31 cellular contexts compared by ENCODE assay signal in the genomic region with DNA sequence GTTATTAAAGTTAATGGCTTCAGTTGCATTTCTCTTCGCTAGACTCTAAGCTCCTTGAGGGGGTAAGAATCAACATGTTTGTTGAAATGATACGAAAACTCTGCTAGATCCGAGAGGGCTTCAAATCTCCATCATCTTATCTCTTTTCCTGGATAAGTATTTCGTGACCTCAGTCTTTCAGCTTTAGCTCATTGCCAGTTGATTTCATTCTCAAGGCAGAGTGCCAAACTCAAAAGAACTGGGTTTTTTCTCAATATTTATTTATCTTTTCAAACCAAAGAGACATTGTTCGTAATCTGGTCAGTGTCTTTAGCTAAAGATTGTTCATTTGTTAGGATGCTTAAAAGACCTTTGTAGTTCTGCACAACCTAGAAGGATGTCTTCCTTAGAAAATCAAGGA.
A peak's percentile ranks its signal among the peaks of the same experiment; 100 is the strongest.
DNase-seq lines count a peak whose midpoint lies in the region; ATAC-seq, FAIRE-seq and TF ChIP-seq lines count a peak whose summit lies in the region.
"Had no signal": no experiment of that assay in that cellular context is flagged by ENCODE, and none has a peak within 500 bp of the region (broad histone marks: within the 10 kb centered on the region; RNA-seq: fewer than 3 reads in every experiment).

No MANE protein-coding gene starts in this region.

- DNase-seq in activated CD4-positive, alpha-beta memory T cell treated with anti-CD3 and anti-CD28 coated beads for 36 hours = no peak
- DNase-seq in activated CD4-positive, alpha-beta memory T cell treated with anti-CD3 and anti-CD28 coated beads, Interleukin-2, amount 10 ng/mL, durations not matched to agents 7 days and 5 days = no peak
- DNase-seq in iris pigment epithelial cell (ENCODE audit: low read depth) (peak; percentile 63), tibial artery (no peak), SKM-1 treated with dmso at 0.1 percent for 144 hours (lab: John Stamatoyannopoulos, UW; ENCODE audit: unreplicated experiment) (no peak), frontal cortex (ENCODE audit: low spot score in 2 of 2) (no peak)
- DNase-seq: CD4-positive, alpha-beta T cell; endodermal cell; foreskin fibroblast; heart left ventricle; kidney; left ventricle myocardium superior; midbrain; naive thymus-derived CD4-positive, alpha-beta T cell; NCI-H1092; NCI-H1694; NCI-H2171; NCI-H510A; occipital lobe; psoas muscle; sigmoid colon; stimulated activated CD4-positive, alpha-beta T cell treated with anti-CD3 and anti-CD28 coated beads, Interleukin-4, amount 100 ng/mL, for 1 hour; trophoblast cell; WERI-Rb-1 had no signal

- intact Hi-C loops in activated CD4-positive, alpha-beta memory T cell treated with anti-CD3 and anti-CD28 coated beads for 36 hours (cut with micrococcal nuclease) = no loop called here
- intact Hi-C loops in tibial artery (cut with DNase I; ENCODE audit: low total_unique reads) = no loop called here

- no peaks in the 10 kb centered on the region for H3K27me3 ChIP-seq in OCI-LY1 (ENCODE audit: insufficient read depth, low read length)
- no peaks in the 10 kb centered on the region for H3K27me3 ChIP-seq in tibial artery
- H3K27me3 ChIP-seq: heart left ventricle, sigmoid colon had no signal

- peaks cover 74% of the 10 kb centered on the region for H3K36me3 Mint-ChIP-seq in activated CD4-positive, alpha-beta memory T cell treated with anti-CD3 and anti-CD28 coated beads for 36 hours
- peaks cover 82% of the 10 kb centered on the region for H3K36me3 Mint-ChIP-seq in activated CD4-positive, alpha-beta memory T cell treated with anti-CD3 and anti-CD28 coated beads, Interleukin-2, amount 10 ng/mL, durations not matched to agents 7 days and 5 days (ENCODE audit: low read depth)

- no peaks in the 10 kb centered on the region for H3K9me2 ChIP-seq in OCI-LY1 (ENCODE audit: low read depth, low read length)

- 0 out of 2 replicates have a peak, but pooled peaks cover 5% of the 10 kb centered on the region for H3K79me2 ChIP-seq in OCI-LY1 (ENCODE audit: insufficient read depth, low read length)

- no peaks in the 10 kb centered on the region for H3K9me3 ChIP-seq in OCI-LY1 (ENCODE audit: low read length)
- no peaks in the 10 kb centered on the region for H3K9me3 ChIP-seq in tibial artery
- H3K9me3 ChIP-seq: heart left ventricle, psoas muscle, sigmoid colon had no signal

- peaks cover 2% of the 10 kb centered on the region for H3K9me3 Mint-ChIP-seq in activated CD4-positive, alpha-beta memory T cell treated with anti-CD3 and anti-CD28 coated beads for 36 hours
- peaks cover 4% of the 10 kb centered on the region for H3K9me3 Mint-ChIP-seq in activated CD4-positive, alpha-beta memory T cell treated with anti-CD3 and anti-CD28 coated beads, Interleukin-2, amount 10 ng/mL, durations not matched to agents 7 days and 5 days
- H3K9me3 Mint-ChIP-seq: CD4-positive, alpha-beta T cell; central memory CD8-positive, alpha-beta T cell; dendritic cell treated with granulocyte-macrophage colony-stimulating factor and Interleukin-4, amounts not matched to agents 40 ng/mL and 50 ng/mL, for 4 days; endodermal cell; GM23338 had no signal

- CTCF ChIA-PET in activated CD4-positive, alpha-beta memory T cell treated with anti-CD3 and anti-CD28 coated beads for 36 hours (lab: Charles Lee) = interaction anchor here (0.7 to 1.1 kb wide), 2 partner anchors 29 to 1036 kb away, joined by 4 to 5 read pairs; no protein-coding TSS in a partner anchor
- CTCF ChIA-PET in activated CD4-positive, alpha-beta memory T cell treated with anti-CD3 and anti-CD28 coated beads, Interleukin-2, amount 10 ng/mL, durations not matched to agents 7 days and 5 days (lab: Charles Lee) = no interaction called here

- no peak for ATAC-seq in HG03571 (IDR thresholded peaks at IDR 0.05; ENCODE audit: unreplicated experiment)
- ATAC-seq: GM12878; GM23338; heart left ventricle; left ventricle myocardium superior; naive thymus-derived CD4-positive, alpha-beta T cell; psoas muscle had no signal

- no peak overlapping the region for H3K4me3 ChIP-seq in OCI-LY1 (ENCODE audit: low read depth, low read length, poor library complexity, severe bottlenecking)
- no peak overlapping the region for H3K4me3 ChIP-seq in tibial artery
- H3K4me3 ChIP-seq: GM12878, GM23338, heart left ventricle, psoas muscle, sigmoid colon had no signal

- H3K36me3 ChIP-seq in OCI-LY1 (ENCODE audit: insufficient read depth, low read length) (peaks cover 29% of the 10 kb centered on the region), tibial artery (no peaks in the 10 kb centered on the region)
- H3K36me3 ChIP-seq: sigmoid colon, WERI-Rb-1 had no signal

- H3K27me3 Mint-ChIP-seq in activated CD4-positive, alpha-beta memory T cell treated with anti-CD3 and anti-CD28 coated beads for 36 hours = no peaks in the 10 kb centered on the region
- no peaks in the 10 kb centered on the region for H3K27me3 Mint-ChIP-seq in activated CD4-positive, alpha-beta memory T cell treated with anti-CD3 and anti-CD28 coated beads, Interleukin-2, amount 10 ng/mL, durations not matched to agents 7 days and 5 days
- H3K27me3 Mint-ChIP-seq: CD4-positive, alpha-beta T cell; central memory CD8-positive, alpha-beta T cell; dendritic cell treated with granulocyte-macrophage colony-stimulating factor and Interleukin-4, amounts not matched to agents 40 ng/mL and 50 ng/mL, for 4 days; naive thymus-derived CD4-positive, alpha-beta T cell had no signal

- H3K27ac ChIP-seq in OCI-LY1 (ENCODE audit: low read depth, low read length, poor library complexity, severe bottlenecking) = peak overlapping the region; percentile 54
- peak overlapping the region; percentile 18 to 43 for H3K27ac ChIP-seq in tibial artery
- H3K27ac ChIP-seq: psoas muscle, WERI-Rb-1 had no signal

- H3F3A ChIP-seq in OCI-LY1 (ENCODE audit: insufficient read depth, low read length) = no peaks in the 10 kb centered on the region

- no peak overlapping the region for H3K4me3 Mint-ChIP-seq in activated CD4-positive, alpha-beta memory T cell treated with anti-CD3 and anti-CD28 coated beads for 36 hours
- no peak overlapping the region for H3K4me3 Mint-ChIP-seq in activated CD4-positive, alpha-beta memory T cell treated with anti-CD3 and anti-CD28 coated beads, Interleukin-2, amount 10 ng/mL, durations not matched to agents 7 days and 5 days
- H3K4me3 Mint-ChIP-seq: CD4-positive, alpha-beta T cell; central memory CD8-positive, alpha-beta T cell; dendritic cell treated with granulocyte-macrophage colony-stimulating factor and Interleukin-4, amounts not matched to agents 40 ng/mL and 50 ng/mL, for 4 days; endodermal cell; GM23338; naive thymus-derived CD4-positive, alpha-beta T cell had no signal

- no peak for FAIRE-seq in frontal cortex (lab: Jason Lieb, UNC)
- FAIRE-seq: A204.1, kidney had no signal

- H4K20me1 ChIP-seq in OCI-LY1 (ENCODE audit: insufficient read depth, low read length) = no peaks in the 10 kb centered on the region

- H3K4me2 ChIP-seq in OCI-LY1 (ENCODE audit: low read length) = no peak overlapping the region
- H3K4me2 ChIP-seq: GM23338 had no signal

- H3K4me1 ChIP-seq in OCI-LY1 (ENCODE audit: insufficient read depth, low read length, severe bottlenecking) = peaks cover 49% of the 10 kb centered on the region
- H3K4me1 ChIP-seq in tibial artery = peaks cover 0 to 44% (median 29%) of the 10 kb centered on the region in 4 donors

- peak overlapping the region; percentile 29 for H3K27ac Mint-ChIP-seq in activated CD4-positive, alpha-beta memory T cell treated with anti-CD3 and anti-CD28 coated beads for 36 hours
- H3K27ac Mint-ChIP-seq in activated CD4-positive, alpha-beta memory T cell treated with anti-CD3 and anti-CD28 coated beads, Interleukin-2, amount 10 ng/mL, durations not matched to agents 7 days and 5 days = no peak overlapping the region
- H3K27ac Mint-ChIP-seq: CD4-positive, alpha-beta T cell; dendritic cell treated with granulocyte-macrophage colony-stimulating factor and Interleukin-4, amounts not matched to agents 40 ng/mL and 50 ng/mL, for 4 days; endodermal cell; GM23338 had no signal

- peaks cover 56% of the 10 kb centered on the region for H3K4me1 Mint-ChIP-seq in activated CD4-positive, alpha-beta memory T cell treated with anti-CD3 and anti-CD28 coated beads for 36 hours (ENCODE audit: low read depth)
- H3K4me1 Mint-ChIP-seq in activated CD4-positive, alpha-beta memory T cell treated with anti-CD3 and anti-CD28 coated beads, Interleukin-2, amount 10 ng/mL, durations not matched to agents 7 days and 5 days = peaks cover 32% of the 10 kb centered on the region
- H3K4me1 Mint-ChIP-seq: endodermal cell, GM23338 had no signal

- H2AFZ ChIP-seq in OCI-LY1 (ENCODE audit: low read length) = no peak overlapping the region
- H2AFZ ChIP-seq: GM23338 had no signal

- no peak for TF ChIP-seq CTCF in OCI-LY1 (IDR thresholded peaks at IDR 0.05; ENCODE audit: low read length)
- no peak for TF ChIP-seq CTCF in tibial artery (IDR thresholded peaks at IDR 0.05)

- no peak overlapping the region for H3K9ac ChIP-seq in OCI-LY1 (ENCODE audit: low read length)

- POLR2A ChIA-PET in activated CD4-positive, alpha-beta memory T cell treated with anti-CD3 and anti-CD28 coated beads for 36 hours (lab: Charles Lee) = interaction anchor here (1.2 kb wide), 1 partner anchor 17 kb away, joined by 3 read pairs; no protein-coding TSS in a partner anchor
- POLR2A ChIA-PET in activated CD4-positive, alpha-beta memory T cell treated with anti-CD3 and anti-CD28 coated beads, Interleukin-2, amount 10 ng/mL, durations not matched to agents 7 days and 5 days (lab: Charles Lee) = interaction anchor here (3.0 kb wide), 1 partner anchor 9 kb away, joined by 11 read pairs; no protein-coding TSS in a partner anchor
